Comparison of ENCODE assay signal across 1 cellular context in genomic region chr1:51669191-51669590, GRCh38.
TF ChIP-seq lines count a peak whose summit lies in the region.

No MANE protein-coding gene starts in this region.

TF ChIP-seq in GM23338, 12 proteins besides CTCF, POLR2A, EP300 and RAD21 (continued from another document):
- no peak for TF ChIP-seq ZNF462 (CRISPR knock-in tag; IDR thresholded peaks at IDR 0.05)
- TF ChIP-seq ZNF114 (CRISPR knock-in tag; IDR thresholded peaks at IDR 0.05), result no peak
- no peak for TF ChIP-seq POLR2AphosphoS5 (IDR thresholded peaks at IDR 0.05; ENCODE audit: low read depth)
